Comparison of ENCODE assay signal across 16 cellular contexts in the genomic region with DNA sequence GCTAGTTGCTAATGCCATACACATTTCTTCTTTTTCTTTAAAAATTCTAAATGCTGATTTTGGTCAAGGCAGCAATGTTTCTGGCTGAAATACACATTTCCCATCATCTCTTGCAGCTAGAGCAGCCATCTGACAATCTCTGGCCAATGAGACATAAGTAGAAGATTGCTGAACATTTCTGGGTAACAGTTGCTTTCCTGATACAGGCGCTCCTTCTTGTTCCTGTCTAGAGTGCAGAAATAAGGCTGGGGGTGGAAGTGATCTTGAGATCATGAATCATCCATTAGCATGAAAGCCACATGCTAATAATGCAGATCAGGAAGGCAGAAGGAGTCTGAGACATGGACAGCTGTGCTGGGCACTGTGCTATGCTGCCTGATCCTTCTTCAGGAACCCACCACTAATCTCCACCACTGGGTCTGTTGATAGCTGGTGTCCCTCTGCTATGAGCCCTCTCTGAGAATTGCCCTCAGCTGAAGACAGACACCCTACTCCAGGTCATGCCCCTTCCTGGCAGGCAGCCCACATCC. TPM values are rescaled to one million over a fixed set of nuclear protein-coding genes. Genes with fewer than 3 reads are reported as not detected.
DNase-seq lines count a peak whose midpoint lies in the region; ATAC-seq and TF ChIP-seq lines count a peak whose summit lies in the region.
"Had no signal": no experiment of that assay in that cellular context is flagged by ENCODE, and none has a peak within 500 bp of the region (broad histone marks: within the 10 kb centered on the region; RNA-seq: fewer than 3 reads in every experiment).

No MANE protein-coding gene starts in this region.

- no peaks in the 10 kb centered on the region for H3K36me3 ChIP-seq in GM23338 (ENCODE audit: insufficient read depth)
- H3K36me3 ChIP-seq: BLaER1 had no signal

- H3K4me1 ChIP-seq in GM23338 (ENCODE audit: insufficient read depth) (no peaks in the 10 kb centered on the region), foreskin keratinocyte (no peaks in the 10 kb centered on the region)
- H3K4me1 ChIP-seq: A549, BLaER1 had no signal

- H4K20me1 ChIP-seq in GM23338 (replicated peaks; ENCODE audit: insufficient read depth) = no peaks in the 10 kb centered on the region
- H4K20me1 ChIP-seq: BLaER1 had no signal

- H3K27ac ChIP-seq in GM23338 (ENCODE audit: low read depth) = no peak overlapping the region
- no peak overlapping the region for H3K27ac ChIP-seq in foreskin keratinocyte
- H3K27ac ChIP-seq: A549, BLaER1 had no signal

- H3K36me3 Mint-ChIP-seq in GM23338 (ENCODE audit: low read depth) = no peaks in the 10 kb centered on the region
- H3K36me3 Mint-ChIP-seq: CD4-positive, CD25-positive, alpha-beta regulatory T cell had no signal

- H3K9me3 Mint-ChIP-seq in GM23338 = no peaks in the 10 kb centered on the region
- H3K9me3 Mint-ChIP-seq: H9 had no signal

- H2AFZ ChIP-seq in GM23338 = no peak overlapping the region; the same call in 1 of the 2 replicates

- no peak for DNase-seq in GM23338 (ENCODE audit: low spot score)
- peak; percentile 16 for DNase-seq in OCI-M1 (lab: John Stamatoyannopoulos, UW)
- no peak for DNase-seq in foreskin keratinocyte
- DNase-seq in renal cortical epithelial cell (ENCODE audit: low read depth) = peak; percentile 4
- no peak for DNase-seq in AML-193 (lab: John Stamatoyannopoulos, UW)
- no peak for DNase-seq in activated effector memory CD4-positive, alpha-beta T cell treated with Interleukin-2 at 50 U/mL for 16 hours
- DNase-seq in superior temporal gyrus (ENCODE audit: extremely low spot score) = no peak
- DNase-seq in effector CD8-positive, alpha-beta T cell (lab: John Stamatoyannopoulos, UW) = no peak
- DNase-seq: Calu3; CD4-positive, CD25-positive, alpha-beta regulatory T cell; DMS 273 treated with DMSO at 0.1 percent for 48 hours; GOT3; H9; KBM-7 had no signal

- H3K27me3 ChIP-seq in GM23338 (ENCODE audit: insufficient read depth) (no peaks in the 10 kb centered on the region), foreskin keratinocyte (no peaks in the 10 kb centered on the region)
- H3K27me3 ChIP-seq: BLaER1 had no signal

- no peak overlapping the region for H3K4me2 ChIP-seq in GM23338
- H3K4me2 ChIP-seq: A549, BLaER1 had no signal

- H3K4me3 ChIP-seq in GM23338 = no peak overlapping the region
- H3K4me3 ChIP-seq: A549, BLaER1 had no signal

- H3K27me3 Mint-ChIP-seq in GM23338 (ENCODE audit: insufficient read depth, low read depth, poor library complexity) = peaks cover 2% of the 10 kb centered on the region

- no peak overlapping the region for H3K4me3 Mint-ChIP-seq in GM23338
- H3K4me3 Mint-ChIP-seq: CD4-positive, CD25-positive, alpha-beta regulatory T cell; H9 had no signal

- H3K9me2 ChIP-seq in GM23338 (ENCODE audit: insufficient read depth) = no peaks in the 10 kb centered on the region

- ATAC-seq in GM23338 (no peak), foreskin keratinocyte (peak; percentile 23)
- ATAC-seq: A549 had no signal

- peak overlapping the region; percentile 71; the same call in 1 of the 2 replicates for H3K27ac Mint-ChIP-seq in GM23338
- H3K27ac Mint-ChIP-seq: CD4-positive, CD25-positive, alpha-beta regulatory T cell; H9 had no signal

- H3K79me2 ChIP-seq in GM23338 (replicated peaks; ENCODE audit: insufficient read depth) = no peaks in the 10 kb centered on the region

- TF ChIP-seq CTCF in GM23338 (conservative IDR thresholded peaks at IDR 0.05; ENCODE audit: low read depth in 2 of 2) (no peak), foreskin keratinocyte (conservative IDR thresholded peaks at IDR 0.05) (no peak)

- no peaks in the 10 kb centered on the region for H3F3A ChIP-seq in GM23338 (replicated peaks; ENCODE audit: low read depth)

- H3K4me1 Mint-ChIP-seq in GM23338 = no peaks in the 10 kb centered on the region
- H3K4me1 Mint-ChIP-seq: CD4-positive, CD25-positive, alpha-beta regulatory T cell; H9 had no signal

TF ChIP-seq in GM23338, 12 proteins besides CTCF, POLR2A, EP300 and RAD21 (continues in another document):
- TF ChIP-seq STAT1 (IDR thresholded peaks at IDR 0.05; ENCODE audit: unreplicated experiment) (no peak), ZNF114 (CRISPR knock-in tag; IDR thresholded peaks at IDR 0.05) (no peak), POLR2AphosphoS5 (IDR thresholded peaks at IDR 0.05; ENCODE audit: low read depth) (no peak), EZH2phosphoT487 (IDR thresholded peaks at IDR 0.05; ENCODE audit: unreplicated experiment) (no peak), JUNB (IDR thresholded peaks at IDR 0.05; ENCODE audit: unreplicated experiment) (no peak), CREB1 (CRISPR knock-in tag; IDR thresholded peaks at IDR 0.05; ENCODE audit: low read depth) (no peak), ZNF331 (CRISPR knock-in tag; IDR thresholded peaks at IDR 0.05; ENCODE audit: low read depth) (no peak), NANOG (IDR thresholded peaks at IDR 0.05; ENCODE audit: borderline replicate concordance) (no peak)
- TF ChIP-seq, protein P1, sequence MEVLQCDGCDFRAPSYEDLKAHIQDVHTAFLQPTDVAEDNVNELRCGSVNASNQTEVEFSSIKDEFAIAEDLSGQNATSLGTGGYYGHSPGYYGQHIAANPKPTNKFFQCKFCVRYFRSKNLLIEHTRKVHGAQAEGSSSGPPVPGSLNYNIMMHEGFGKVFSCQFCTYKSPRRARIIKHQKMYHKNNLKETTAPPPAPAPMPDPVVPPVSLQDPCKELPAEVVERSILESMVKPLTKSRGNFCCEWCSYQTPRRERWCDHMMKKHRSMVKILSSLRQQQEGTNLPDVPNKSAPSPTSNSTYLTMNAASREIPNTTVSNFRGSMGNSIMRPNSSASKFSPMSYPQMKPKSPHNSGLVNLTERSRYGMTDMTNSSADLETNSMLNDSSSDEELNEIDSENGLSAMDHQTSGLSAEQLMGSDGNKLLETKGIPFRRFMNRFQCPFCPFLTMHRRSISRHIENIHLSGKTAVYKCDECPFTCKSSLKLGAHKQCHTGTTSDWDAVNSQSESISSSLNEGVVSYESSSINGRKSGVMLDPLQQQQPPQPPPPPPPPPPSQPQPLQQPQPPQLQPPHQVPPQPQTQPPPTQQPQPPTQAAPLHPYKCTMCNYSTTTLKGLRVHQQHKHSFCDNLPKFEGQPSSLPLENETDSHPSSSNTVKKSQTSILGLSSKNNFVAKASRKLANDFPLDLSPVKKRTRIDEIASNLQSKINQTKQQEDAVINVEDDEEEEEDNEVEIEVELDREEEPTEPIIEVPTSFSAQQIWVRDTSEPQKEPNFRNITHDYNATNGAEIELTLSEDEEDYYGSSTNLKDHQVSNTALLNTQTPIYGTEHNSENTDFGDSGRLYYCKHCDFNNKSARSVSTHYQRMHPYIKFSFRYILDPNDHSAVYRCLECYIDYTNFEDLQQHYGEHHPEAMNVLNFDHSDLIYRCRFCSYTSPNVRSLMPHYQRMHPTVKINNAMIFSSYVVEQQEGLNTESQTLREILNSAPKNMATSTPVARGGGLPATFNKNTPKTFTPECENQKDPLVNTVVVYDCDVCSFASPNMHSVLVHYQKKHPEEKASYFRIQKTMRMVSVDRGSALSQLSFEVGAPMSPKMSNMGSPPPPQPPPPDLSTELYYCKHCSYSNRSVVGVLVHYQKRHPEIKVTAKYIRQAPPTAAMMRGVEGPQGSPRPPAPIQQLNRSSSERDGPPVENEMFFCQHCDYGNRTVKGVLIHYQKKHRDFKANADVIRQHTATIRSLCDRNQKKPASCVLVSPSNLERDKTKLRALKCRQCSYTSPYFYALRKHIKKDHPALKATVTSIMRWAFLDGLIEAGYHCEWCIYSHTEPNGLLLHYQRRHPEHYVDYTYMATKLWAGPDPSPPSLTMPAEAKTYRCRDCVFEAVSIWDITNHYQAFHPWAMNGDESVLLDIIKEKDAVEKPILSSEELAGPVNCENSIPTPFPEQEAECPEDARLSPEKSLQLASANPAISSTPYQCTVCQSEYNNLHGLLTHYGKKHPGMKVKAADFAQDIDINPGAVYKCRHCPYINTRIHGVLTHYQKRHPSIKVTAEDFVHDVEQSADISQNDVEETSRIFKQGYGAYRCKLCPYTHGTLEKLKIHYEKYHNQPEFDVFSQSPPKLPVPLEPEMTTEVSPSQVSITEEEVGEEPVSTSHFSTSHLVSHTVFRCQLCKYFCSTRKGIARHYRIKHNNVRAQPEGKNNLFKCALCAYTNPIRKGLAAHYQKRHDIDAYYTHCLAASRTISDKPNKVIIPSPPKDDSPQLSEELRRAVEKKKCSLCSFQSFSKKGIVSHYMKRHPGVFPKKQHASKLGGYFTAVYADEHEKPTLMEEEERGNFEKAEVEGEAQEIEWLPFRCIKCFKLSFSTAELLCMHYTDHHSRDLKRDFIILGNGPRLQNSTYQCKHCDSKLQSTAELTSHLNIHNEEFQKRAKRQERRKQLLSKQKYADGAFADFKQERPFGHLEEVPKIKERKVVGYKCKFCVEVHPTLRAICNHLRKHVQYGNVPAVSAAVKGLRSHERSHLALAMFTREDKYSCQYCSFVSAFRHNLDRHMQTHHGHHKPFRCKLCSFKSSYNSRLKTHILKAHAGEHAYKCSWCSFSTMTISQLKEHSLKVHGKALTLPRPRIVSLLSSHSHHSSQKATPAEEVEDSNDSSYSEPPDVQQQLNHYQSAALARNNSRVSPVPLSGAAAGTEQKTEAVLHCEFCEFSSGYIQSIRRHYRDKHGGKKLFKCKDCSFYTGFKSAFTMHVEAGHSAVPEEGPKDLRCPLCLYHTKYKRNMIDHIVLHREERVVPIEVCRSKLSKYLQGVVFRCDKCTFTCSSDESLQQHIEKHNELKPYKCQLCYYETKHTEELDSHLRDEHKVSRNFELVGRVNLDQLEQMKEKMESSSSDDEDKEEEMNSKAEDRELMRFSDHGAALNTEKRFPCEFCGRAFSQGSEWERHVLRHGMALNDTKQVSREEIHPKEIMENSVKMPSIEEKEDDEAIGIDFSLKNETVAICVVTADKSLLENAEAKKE (CRISPR knock-in tag; IDR thresholded peaks at IDR 0.05) = no peak
- TF ChIP-seq, protein P2, sequence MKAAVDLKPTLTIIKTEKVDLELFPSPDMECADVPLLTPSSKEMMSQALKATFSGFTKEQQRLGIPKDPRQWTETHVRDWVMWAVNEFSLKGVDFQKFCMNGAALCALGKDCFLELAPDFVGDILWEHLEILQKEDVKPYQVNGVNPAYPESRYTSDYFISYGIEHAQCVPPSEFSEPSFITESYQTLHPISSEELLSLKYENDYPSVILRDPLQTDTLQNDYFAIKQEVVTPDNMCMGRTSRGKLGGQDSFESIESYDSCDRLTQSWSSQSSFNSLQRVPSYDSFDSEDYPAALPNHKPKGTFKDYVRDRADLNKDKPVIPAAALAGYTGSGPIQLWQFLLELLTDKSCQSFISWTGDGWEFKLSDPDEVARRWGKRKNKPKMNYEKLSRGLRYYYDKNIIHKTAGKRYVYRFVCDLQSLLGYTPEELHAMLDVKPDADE (IDR thresholded peaks at IDR 0.05) = no peak

RNA-seq across cellular contexts. Expression of a gene that starts 14.8 kb away (rescaled TPM):
- total RNA-seq in GM23338 (2014; rRNA removed; shearing (Covaris generic)) = 7.4 and 7.9 TPM in 2 replicates
- polyA plus RNA-seq in GM23338 (2016; fragmentation: Nextera tagmentation; extraction: Ambion mirVana) = 13.2 and 15.3 TPM in 2 replicates
- total RNA-seq in foreskin keratinocyte = 0.07 TPM in 1 of 2 replicates, not detected in the other
- polyA plus RNA-seq in foreskin keratinocyte = 0.03 TPM in 1 of 2 replicates, not detected in the other
- total RNA-seq in renal cortical epithelial cell = 0.25 TPM in 1 of 2 replicates, not detected in the other
- total RNA-seq: Calu3; CD4-positive, CD25-positive, alpha-beta regulatory T cell had no signal
- polyA plus RNA-seq: A549 had no signal

Comparison
In these comparisons a context has a peak if more than half of its experiments do, and no peak if none do; other contexts are left out.
1. DNase-seq: peak in OCI-M1 (single experiment) and renal cortical epithelial cell (single experiment); none in GM23338 (single experiment), foreskin keratinocyte (0 of 2), AML-193 (0 of 2), activated effector memory CD4-positive, alpha-beta T cell treated with Interleukin-2 at 50 U/mL for 16 hours (single experiment), superior temporal gyrus (single experiment) and effector CD8-positive, alpha-beta T cell (single experiment).